Comparison of ENCODE assay signal across 8 cellular contexts in genomic region chr1:173122958-173123852, GRCh38.
A peak's percentile ranks its signal among the peaks of the same experiment; 100 is the strongest.
DNase-seq lines count a peak whose midpoint lies in the region; ATAC-seq, FAIRE-seq and TF ChIP-seq lines count a peak whose summit lies in the region.

No MANE protein-coding gene starts in this region.

- H3K4me2 ChIP-seq in astrocyte (ENCODE audit: low read length) (peak overlapping the region; percentile 82), hepatocyte (peak overlapping the region; percentile 65)

- H3K27ac ChIP-seq in astrocyte (ENCODE audit: low read depth, low read length), result peak overlapping the region; percentile 26
- H3K27ac ChIP-seq in hepatocyte, result peak overlapping the region; percentile 92
- peak overlapping the region; percentile 74 to 84 for H3K27ac ChIP-seq in prostate gland

- H3K9ac ChIP-seq in astrocyte (ENCODE audit: low read length), result peak overlapping the region; percentile 43

- H3K4me1 ChIP-seq in astrocyte (ENCODE audit: insufficient read depth, low read length), result peaks cover 10% of the 10 kb centered on the region
- peaks cover 22% of the 10 kb centered on the region for H3K4me1 ChIP-seq in hepatocyte (ENCODE audit: insufficient read depth)
- peaks cover 3% of the 10 kb centered on the region for H3K4me1 ChIP-seq in prostate gland (replicated peaks)

- H3K79me2 ChIP-seq in astrocyte (ENCODE audit: insufficient read depth, low read length), result no peaks in the 10 kb centered on the region
- no peaks in the 10 kb centered on the region for H3K79me2 ChIP-seq in hepatocyte

- in situ Hi-C loops in Caki2 (cut with HindIII; ENCODE audit: low pct_unique_long_range_greater_than_20kb, low sequenced_read_pairs), result no loop called here

- intact Hi-C loops in prostate gland (cut with DNase I), result no loop called here

- no peaks in the 10 kb centered on the region for H3K9me3 Mint-ChIP-seq in IgD-negative memory B cell
- no peaks in the 10 kb centered on the region for H3K9me3 Mint-ChIP-seq in astrocyte (ENCODE audit: unreplicated experiment)

- 23% methylated on average over 12 of the region's 12 CpGs for WGBS in hepatocyte (ENCODE audit: low lambda C conversion rate, missing lambda C conversion rate)
- WGBS in prostate gland, result 20% methylated on average over 12 of the region's 12 CpGs

- H3K4me3 ChIP-seq in astrocyte (ENCODE audit: insufficient read depth, low read depth, low read length) (peak overlapping the region; percentile 49), hepatocyte (no peak overlapping the region), prostate gland (peak overlapping the region; percentile 3 to 13)

- peak overlapping the region; percentile 89 for H2AFZ ChIP-seq in astrocyte (ENCODE audit: low read depth, low read length)
- no peak overlapping the region for H2AFZ ChIP-seq in hepatocyte

- no peak for TF ChIP-seq POLR2A in prostate gland (IDR thresholded peaks at IDR 0.05)

- FAIRE-seq in astrocyte (lab: Jason Lieb, UNC), result no peak

- H3K36me3 ChIP-seq in astrocyte (ENCODE audit: insufficient read depth, low read length) (no peaks in the 10 kb centered on the region), hepatocyte (replicated peaks; ENCODE audit: insufficient read depth, low read depth) (no peaks in the 10 kb centered on the region), prostate gland (no peaks in the 10 kb centered on the region)

- ATAC-seq in GM19397 (IDR thresholded peaks at IDR 0.05; ENCODE audit: unreplicated experiment), result no peak
- no peak for ATAC-seq in GM19455 (IDR thresholded peaks at IDR 0.05; ENCODE audit: unreplicated experiment)

- no peaks in the 10 kb centered on the region for H3K9me2 ChIP-seq in hepatocyte (replicated peaks; ENCODE audit: insufficient read depth)

- H3K4me3 Mint-ChIP-seq in IgD-negative memory B cell, result peak overlapping the region in 3 of 4 donors; percentile 2 to 81 (median 37)
- H3K4me3 Mint-ChIP-seq in astrocyte (ENCODE audit: unreplicated experiment), result no peak overlapping the region

- H3K27ac Mint-ChIP-seq in IgD-negative memory B cell (peak overlapping the region in 1 of 3 donors; percentile 71), astrocyte (ENCODE audit: unreplicated experiment) (peak overlapping the region; percentile 68)

- TF ChIP-seq CTCF in astrocyte (IDR thresholded peaks at IDR 0.05; ENCODE audit: insufficient read depth, low read depth, low read length), result no peak
- TF ChIP-seq CTCF in hepatocyte (IDR thresholded peaks at IDR 0.05; ENCODE audit: poor library complexity), result no peak
- peak in 1 of 4 experiments; percentile 15 for TF ChIP-seq CTCF in prostate gland (IDR thresholded peaks at IDR 0.05)

- peak; percentile 26 for DNase-seq in Caki2 (ENCODE audit: low read depth)
- peak; percentile 88 for DNase-seq in astrocyte (ENCODE audit: low read depth)
- peak; percentile 85 for DNase-seq in hepatocyte (ENCODE audit: low spot score)
- DNase-seq in prostate gland (ENCODE audit: low spot score), result peak; percentile 79
- DNase-seq in activated CD4-positive, alpha-beta T cell treated with anti-CD3 and anti-CD28 coated beads, Interleukin-2, amount 50 U/mL, for 48 hours, result no peak

- no peaks in the 10 kb centered on the region for H3K36me3 Mint-ChIP-seq in IgD-negative memory B cell
- H3K36me3 Mint-ChIP-seq in astrocyte (ENCODE audit: low read depth, unreplicated experiment), result no peaks in the 10 kb centered on the region

- peaks cover 11 to 20% (median 15%) of the 10 kb centered on the region in 3 donors for H3K4me1 Mint-ChIP-seq in IgD-negative memory B cell
- H3K4me1 Mint-ChIP-seq in astrocyte (ENCODE audit: low read depth, unreplicated experiment), result peaks cover 9% of the 10 kb centered on the region

- H3K9me3 ChIP-seq in astrocyte (ENCODE audit: insufficient read depth, low read depth, low read length), result no peaks in the 10 kb centered on the region
- H3K9me3 ChIP-seq in hepatocyte (ENCODE audit: low read depth), result no peaks in the 10 kb centered on the region
- H3K9me3 ChIP-seq in prostate gland, result no peaks in the 10 kb centered on the region

- H3K27me3 ChIP-seq in astrocyte (ENCODE audit: insufficient read depth, low read length) (no peaks in the 10 kb centered on the region), hepatocyte (no peaks in the 10 kb centered on the region), prostate gland (replicated peaks; ENCODE audit: insufficient read depth) (no peaks in the 10 kb centered on the region)

- no peaks in the 10 kb centered on the region for H4K20me1 ChIP-seq in astrocyte (ENCODE audit: insufficient read depth, low read length)
- no peaks in the 10 kb centered on the region for H4K20me1 ChIP-seq in hepatocyte (ENCODE audit: insufficient read depth, poor library complexity, severe bottlenecking)

- no peaks in the 10 kb centered on the region for H3K27me3 Mint-ChIP-seq in IgD-negative memory B cell
- no peaks in the 10 kb centered on the region for H3K27me3 Mint-ChIP-seq in astrocyte (ENCODE audit: low read depth, unreplicated experiment)

Comparison
In these comparisons a context has a peak if more than half of its experiments do, and no peak if none do; other contexts are left out.
1. DNase-seq: peak in Caki2 (single experiment), astrocyte (single experiment), hepatocyte (single experiment) and prostate gland (single experiment); none in activated CD4-positive, alpha-beta T cell treated with anti-CD3 and anti-CD28 coated beads, Interleukin-2, amount 50 U/mL, for 48 hours (0 of 2).
2. H3K27ac ChIP-seq: peak in every context shown above with its lines; median percentile 92 in hepatocyte; 79 in prostate gland; 26 in astrocyte.